8 cellular contexts compared by ENCODE assay signal in genomic region chr15:85329561-85330421, GRCh38. TPM values are rescaled to one million over a fixed set of nuclear protein-coding genes. Genes with fewer than 3 reads are reported as not detected.
DNase-seq lines count a peak whose midpoint lies in the region; ATAC-seq and TF ChIP-seq lines count a peak whose summit lies in the region.

No MANE protein-coding gene starts in this region.

- H3K27ac ChIP-seq in effector memory CD4-positive, alpha-beta T cell (ENCODE audit: insufficient read depth, low read length, poor library complexity, severe bottlenecking) = peak overlapping the region; percentile 58

- DNase-seq in BE2C (no peak), SKM-1 (lab: John Stamatoyannopoulos, UW; ENCODE audit: unreplicated experiment) (peak; percentile 49), nephron progenitor cell (no peak), NCI-H345 (lab: John Stamatoyannopoulos, UW) (no peak), NCI-H1694 (lab: John Stamatoyannopoulos, UW) (no peak)
- no peak for DNase-seq in effector memory CD4-positive, alpha-beta T cell

- ATAC-seq in HG03066 (IDR thresholded peaks at IDR 0.05; ENCODE audit: low read depth, unreplicated experiment) = peak; percentile 50

- peak overlapping the region; percentile 65 for H3K4me3 ChIP-seq in BE2C (ENCODE audit: low read depth, low read length)
- H3K4me3 ChIP-seq in effector memory CD4-positive, alpha-beta T cell (ENCODE audit: insufficient read depth, low read depth, low read length, poor library complexity, severe bottlenecking) = peak overlapping the region; percentile 64

- peak; percentile 42 for TF ChIP-seq POLR2A in GM18951 (IDR thresholded peaks at IDR 0.05; ENCODE audit: extremely low read depth, insufficient read depth, insufficient read length)

- no peaks in the 10 kb centered on the region for H3K36me3 Mint-ChIP-seq in nephron progenitor cell (ENCODE audit: low read depth)

- peak overlapping the region; percentile 44 for H3K4me3 Mint-ChIP-seq in nephron progenitor cell

- H3K4me1 Mint-ChIP-seq in nephron progenitor cell = peaks cover 47% of the 10 kb centered on the region

- no peaks in the 10 kb centered on the region for H3K27me3 ChIP-seq in BE2C
- no peaks in the 10 kb centered on the region for H3K27me3 ChIP-seq in effector memory CD4-positive, alpha-beta T cell (replicated peaks; ENCODE audit: control insufficient read depth, insufficient read depth, low read length, poor library complexity, severe bottlenecking)

- H3K27me3 Mint-ChIP-seq in nephron progenitor cell (ENCODE audit: low read depth, poor library complexity) = peaks cover 10% of the 10 kb centered on the region

- H3K27ac Mint-ChIP-seq in nephron progenitor cell = peak overlapping the region; percentile 79

- peaks cover 7% of the 10 kb centered on the region for H3K9me3 Mint-ChIP-seq in nephron progenitor cell

- H3K36me3 ChIP-seq in BE2C = no peaks in the 10 kb centered on the region
- no peaks in the 10 kb centered on the region for H3K36me3 ChIP-seq in effector memory CD4-positive, alpha-beta T cell (ENCODE audit: control insufficient read depth, insufficient read depth, low read length)

- peaks cover 4% of the 10 kb centered on the region; the same call in 1 of the 2 replicates for H3K4me1 ChIP-seq in BE2C
- peaks cover 25% of the 10 kb centered on the region for H3K4me1 ChIP-seq in effector memory CD4-positive, alpha-beta T cell (ENCODE audit: control insufficient read depth, insufficient read depth, low read length, poor library complexity, severe bottlenecking)

- H3K9me3 ChIP-seq in BE2C = no peaks in the 10 kb centered on the region
- H3K9me3 ChIP-seq in effector memory CD4-positive, alpha-beta T cell (ENCODE audit: control insufficient read depth, low read length) = no peaks in the 10 kb centered on the region

- TF ChIP-seq CTCF in BE2C (IDR thresholded peaks at IDR 0.05; ENCODE audit: low read depth, low read length) = no peak
- no peak for TF ChIP-seq CTCF in nephron progenitor cell (IDR thresholded peaks at IDR 0.05)

- in situ Hi-C loops in GM18951 (cut with MboI; ENCODE audit: low sequenced_read_pairs, unreplicated experiment) = no loop called here

RNA-seq across cellular contexts. Expression of gene AKAP13, which starts 50.6 kb away (rescaled TPM):
- 29.8 TPM for polyA plus RNA-seq in BE2C (2012; ENCODE audit: insufficient read depth, insufficient read length, low read depth)
